8 cellular contexts compared by ENCODE assay signal in the genomic region with DNA sequence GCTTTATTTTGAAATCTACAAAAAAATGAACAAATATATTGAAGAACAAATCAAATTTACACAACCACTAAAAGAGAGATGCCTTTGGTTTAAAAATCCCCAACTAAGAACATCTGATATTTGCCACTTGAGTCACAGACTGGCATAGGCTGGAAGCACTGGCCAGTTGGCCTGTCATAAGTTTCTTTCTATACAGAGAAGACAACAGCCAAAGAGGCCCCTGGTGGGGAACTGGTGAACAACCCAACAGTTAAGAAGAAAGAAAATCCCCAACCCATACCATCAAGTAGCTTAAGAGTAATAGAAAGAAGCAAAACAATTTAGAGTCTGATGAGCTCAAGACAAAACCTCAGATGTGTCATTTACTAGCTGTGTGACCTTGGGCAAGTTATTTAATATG. TPM values are rescaled to one million over a fixed set of nuclear protein-coding genes. Genes with fewer than 3 reads are reported as not detected.
DNase-seq lines count a peak whose midpoint lies in the region; ATAC-seq and TF ChIP-seq lines count a peak whose summit lies in the region.

No MANE protein-coding gene starts in this region.

- no peak for ATAC-seq in thoracic aorta (ENCODE audit: insufficient number of reproducible peaks, low FRiP score, low read depth)
- no peak for ATAC-seq in HG02588 (IDR thresholded peaks at IDR 0.05; ENCODE audit: unreplicated experiment)

- H3K36me3 ChIP-seq in endodermal cell (ENCODE audit: control insufficient read depth, insufficient read depth, low read length), result no peaks in the 10 kb centered on the region
- H3K36me3 ChIP-seq in thoracic aorta, result no peaks in the 10 kb centered on the region

- DNase-seq in SKM-1 treated with dmso at 0.1 percent for 144 hours (lab: John Stamatoyannopoulos, UW; ENCODE audit: unreplicated experiment) (peak; percentile 2), SKM-1 (lab: John Stamatoyannopoulos, UW; ENCODE audit: unreplicated experiment) (no peak), HT-29 (ENCODE audit: low spot score) (peak; percentile 71), endodermal cell (peak; percentile 67), thoracic aorta (ENCODE audit: low spot score) (no peak), T-helper 9 cell (no peak)
- DNase-seq in stimulated activated CD4-positive, alpha-beta T cell treated with anti-CD3 and anti-CD28 coated beads, Interleukin-1b, Interleukin-23, amount 100 ng/mL, for 48 hours, result no peak

- H3K4me3 Mint-ChIP-seq in endodermal cell, result no peak overlapping the region

- no peak overlapping the region for H3K27ac Mint-ChIP-seq in endodermal cell

- H3K27me3 ChIP-seq in endodermal cell (ENCODE audit: control insufficient read depth, insufficient read depth, low read length, poor library complexity, severe bottlenecking) (no peaks in the 10 kb centered on the region), thoracic aorta (replicated peaks; ENCODE audit: insufficient read depth) (no peaks in the 10 kb centered on the region)

- TF ChIP-seq CTCF in endodermal cell (conservative IDR thresholded peaks at IDR 0.05) (peak; percentile 71), thoracic aorta (IDR thresholded peaks at IDR 0.05) (peak; percentile 39)

- H3K4me3 ChIP-seq in endodermal cell (ENCODE audit: low read length), result no peak overlapping the region
- no peak overlapping the region for H3K4me3 ChIP-seq in thoracic aorta

- H3K4me1 ChIP-seq in endodermal cell (ENCODE audit: control insufficient read depth, insufficient read depth, low read length) (no peaks in the 10 kb centered on the region), thoracic aorta (ENCODE audit: control insufficient read depth in 1 of 2, low read depth in 2 of 2) (no peaks in the 10 kb centered on the region)

- H3K9me3 ChIP-seq in endodermal cell (ENCODE audit: control insufficient read depth, low read length), result no peaks in the 10 kb centered on the region
- no peaks in the 10 kb centered on the region for H3K9me3 ChIP-seq in thoracic aorta

- H3K9me3 Mint-ChIP-seq in endodermal cell, result peaks cover 29% of the 10 kb centered on the region

- H3K27ac ChIP-seq in endodermal cell (ENCODE audit: low read depth, low read length) (no peak overlapping the region), thoracic aorta (no peak overlapping the region)

- no peaks in the 10 kb centered on the region for H3K4me1 Mint-ChIP-seq in endodermal cell

- no peaks in the 10 kb centered on the region for H3K27me3 Mint-ChIP-seq in endodermal cell (ENCODE audit: insufficient read depth)

- H3K9ac ChIP-seq in endodermal cell (ENCODE audit: extremely low read depth, low read length, poor library complexity, severe bottlenecking), result no peak overlapping the region

- H3K36me3 Mint-ChIP-seq in endodermal cell (ENCODE audit: low read depth), result no peaks in the 10 kb centered on the region

RNA-seq across cellular contexts. Expression of a gene that starts 45.5 kb away (rescaled TPM):
- 8.0 and 8.9 TPM in 2 replicates for total RNA-seq in HT-29 (2014; rRNA removed; shearing (Covaris generic))
- total RNA-seq in endodermal cell (not detected), thoracic aorta (100 to 1,000 TPM in 1 of 2 donors, 10 to 100 TPM in 1; 90.7 to 180 TPM)
- polyA plus RNA-seq in endodermal cell (2013, experiment 1 of 2), result 0.82 TPM
- 0.46 TPM for polyA plus RNA-seq in endodermal cell (2013, experiment 2 of 2)

Comparison
In these comparisons a context has a peak if more than half of its experiments do, and no peak if none do; other contexts are left out.
1. DNase-seq: peak in SKM-1 treated with dmso at 0.1 percent for 144 hours (single experiment), HT-29 (single experiment) and endodermal cell (single experiment); none in SKM-1 (single experiment), thoracic aorta (single experiment), T-helper 9 cell (single experiment) and stimulated activated CD4-positive, alpha-beta T cell treated with anti-CD3 and anti-CD28 coated beads, Interleukin-1b, Interleukin-23, amount 100 ng/mL, for 48 hours (single experiment).